Comparison of ENCODE assay signal across 19 cellular contexts in the genomic region with DNA sequence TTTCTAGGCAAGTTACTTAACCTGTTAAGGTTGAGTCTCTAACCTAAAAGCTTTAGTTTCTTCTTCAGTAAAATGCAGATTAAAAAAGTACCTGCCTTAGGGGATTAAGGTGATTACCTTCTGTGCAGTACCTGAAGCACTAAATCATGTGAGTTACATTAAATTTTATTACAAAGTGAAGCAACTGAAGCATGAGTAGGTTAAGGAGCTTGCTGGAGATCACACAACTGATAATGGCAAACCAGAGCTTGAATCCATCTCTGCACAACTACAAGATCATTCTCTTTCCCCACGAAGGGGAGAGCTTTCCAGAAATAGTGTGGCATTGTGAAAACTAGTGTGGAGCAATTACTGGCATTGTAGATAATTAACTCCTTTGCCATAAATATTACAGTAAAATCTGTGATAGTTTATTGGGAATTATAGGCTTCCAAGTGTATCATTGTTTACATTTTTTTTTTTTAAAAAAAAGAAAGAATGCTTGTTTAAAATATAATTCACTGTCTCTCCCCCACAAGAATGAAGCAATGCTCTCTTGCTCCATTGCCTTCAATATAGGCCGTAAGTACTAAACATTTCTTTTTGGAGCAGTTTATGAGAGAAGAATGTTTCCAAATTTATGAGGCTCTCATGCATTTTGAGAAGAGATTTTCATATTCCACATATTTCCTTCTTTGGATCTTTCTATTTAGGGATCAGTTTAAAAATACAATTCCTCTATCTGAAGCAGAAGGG.
"Had no signal": no experiment of that assay in that cellular context is flagged by ENCODE, and none has a peak within 500 bp of the region (broad histone marks: within the 10 kb centered on the region; RNA-seq: fewer than 3 reads in every experiment).

No MANE protein-coding gene starts in this region.

- H3K27me3 ChIP-seq: cardiac muscle cell, suprapubic skin had no signal

- H3K4me3 ChIP-seq: cardiac muscle cell, lung, prostate gland, suprapubic skin had no signal

- H3K36me3 ChIP-seq: cardiac muscle cell, prostate gland, suprapubic skin had no signal

- H3K4me3 Mint-ChIP-seq: activated naive CD8-positive, alpha-beta T cell treated with anti-CD3 and anti-CD28 coated beads for 36 hours; activated T-cell treated with anti-CD3 and anti-CD28 coated beads, Interleukin-2, amount 50 U/mL, for 4 hours; immature natural killer cell; naive B cell; T-helper 1 cell treated with Interleukin-12 subunit alpha and Interleukin-12 subunit beta and Interleukin-4 antibody, amounts not matched to agents 30 μg/mL and 1 μg/mL, for 36 hours had no signal

- H3K27ac ChIP-seq: cardiac muscle cell, epithelial cell of prostate, prostate gland, suprapubic skin had no signal

- ATAC-seq: activated CD4-positive, CD25-positive, alpha-beta regulatory T cell treated with anti-CD3 and anti-CD28 coated beads, Interleukin-2, amount 50 U/mL, for 24 hours; activated T-cell treated with anti-CD3 and anti-CD28 coated beads, Interleukin-2, amount 50 U/mL, for 4 hours; sciatic nerve; SK-N-SH treated with all-trans-retinoic acid at 6 μM for 48 hours had no signal

- H3K4me1 ChIP-seq: prostate gland, suprapubic skin had no signal

- H3K9me3 ChIP-seq: prostate gland, suprapubic skin had no signal

- H3K36me3 Mint-ChIP-seq: activated naive CD8-positive, alpha-beta T cell treated with anti-CD3 and anti-CD28 coated beads for 36 hours; naive B cell had no signal

- H3K9me3 Mint-ChIP-seq: activated T-cell treated with anti-CD3 and anti-CD28 coated beads, Interleukin-2, amount 50 U/mL, for 4 hours; immature natural killer cell; T-helper 1 cell treated with Interleukin-12 subunit alpha and Interleukin-12 subunit beta and Interleukin-4 antibody, amounts not matched to agents 30 μg/mL and 1 μg/mL, for 36 hours had no signal

- H3K27me3 Mint-ChIP-seq: activated naive CD8-positive, alpha-beta T cell treated with anti-CD3 and anti-CD28 coated beads for 36 hours; naive B cell had no signal

- DNase-seq: activated CD4-positive, alpha-beta T cell treated with anti-CD3 and anti-CD28 coated beads, Interleukin-2, amount 50 U/mL, for 48 hours; activated gamma-delta T cell; activated naive CD8-positive, alpha-beta T cell treated with anti-CD3 and anti-CD28 coated beads for 36 hours; activated T-cell treated with anti-CD3 and anti-CD28 coated beads, Interleukin-2, amount 50 U/mL, for 4 hours; effector CD8-positive, alpha-beta T cell; glutamatergic neuron; immature natural killer cell; naive B cell; stimulated activated CD4-positive, alpha-beta T cell treated with anti-CD3 and anti-CD28 coated beads, Interleukin-12 subunit alpha, Interleukin-12 subunit beta, amount 100 ng/mL, for 4 hours; stimulated activated naive CD4-positive, alpha-beta T cell treated with Interleukin-2 at 50 U/mL for 16 hours had no signal

- H3K27ac Mint-ChIP-seq: activated naive CD8-positive, alpha-beta T cell treated with anti-CD3 and anti-CD28 coated beads for 36 hours; naive B cell; T-helper 1 cell treated with Interleukin-12 subunit alpha and Interleukin-12 subunit beta and Interleukin-4 antibody, amounts not matched to agents 30 μg/mL and 1 μg/mL, for 36 hours had no signal
